ENCODE assay signal across 8 cellular contexts in genomic region chr9:121598167-121599000, GRCh38. TPM values are rescaled to one million over a fixed set of nuclear protein-coding genes. Genes with fewer than 3 reads are reported as not detected.
DNase-seq lines count a peak whose midpoint lies in the region; ATAC-seq and TF ChIP-seq lines count a peak whose summit lies in the region.

No MANE protein-coding gene starts in this region.

- TF ChIP-seq CTCF in choroid plexus epithelial cell (conservative IDR thresholded peaks at IDR 0.05; ENCODE audit: low read depth, low read length) = peak; percentile 46

- H3K27ac ChIP-seq in HUES64 (ENCODE audit: low read depth, low read length) (peak overlapping the region; percentile 89; the same call in 1 of the 2 replicates), subcutaneous abdominal adipose tissue (ENCODE audit: low read depth, low read length) (peak overlapping the region; percentile 57)

- H3K4me1 ChIP-seq in HUES64 (ENCODE audit: insufficient read depth, low read length) (peaks cover 11% of the 10 kb centered on the region; the same call in 1 of the 2 replicates), subcutaneous abdominal adipose tissue (ENCODE audit: control insufficient read depth in 5 of 5, insufficient read depth in 5 of 5, low read length in 5 of 5) (peaks cover 6 to 41% (median 40%) of the 10 kb centered on the region in 5 donors)

- WGBS in HUES64 = 2% methylated on average over 77 of the region's 77 CpGs

- H3K36me3 ChIP-seq in HUES64 (ENCODE audit: insufficient read depth, low read length) (no peaks in the 10 kb centered on the region), subcutaneous abdominal adipose tissue (ENCODE audit: control insufficient read depth in 5 of 5, insufficient read depth in 5 of 5, low read length in 5 of 5) (no peaks in the 10 kb centered on the region)

- H3K9me3 ChIP-seq in HUES64 (ENCODE audit: insufficient read depth, low read depth, low read length) (peaks cover 10% of the 10 kb centered on the region; the same call in 1 of the 2 replicates), subcutaneous abdominal adipose tissue (ENCODE audit: control insufficient read depth in 5 of 5, low read length in 5 of 5) (peaks cover 0 to 5% (median 4%) of the 10 kb centered on the region in 5 donors)

- H3K27me3 ChIP-seq in HUES64 (ENCODE audit: insufficient read depth, low read length) (peaks cover 20% of the 10 kb centered on the region), subcutaneous abdominal adipose tissue (ENCODE audit: control insufficient read depth in 5 of 5, insufficient read depth in 4 of 5, low read length in 5 of 5) (peaks cover 0 to 5% (median 0%) of the 10 kb centered on the region in 5 donors)

- peak overlapping the region; percentile 65 for H3K9ac ChIP-seq in HUES64 (ENCODE audit: low read depth, low read length)
- peak overlapping the region in 4 of 5 donors; percentile 35 to 80 (median 61) for H3K9ac ChIP-seq in subcutaneous abdominal adipose tissue (ENCODE audit: low read length in 5 of 5)

- DNase-seq in choroid plexus epithelial cell (ENCODE audit: low read depth) (peak; percentile 80), kidney tubule cell (ENCODE audit: low spot score) (peak; percentile 84), NCI-H446 treated with DMSO at 0.1 percent for 48 hours (lab: John Stamatoyannopoulos, UW) (no peak), Ammon's horn (ENCODE audit: low spot score) (no peak)

- H3K4me3 ChIP-seq in HUES64 (ENCODE audit: low read length) (peak overlapping the region; percentile 69), choroid plexus epithelial cell (ENCODE audit: low read depth, low read length) (peak overlapping the region; percentile 35), subcutaneous abdominal adipose tissue (ENCODE audit: low read depth in 1 of 5, low read length in 5 of 5) (peak overlapping the region; percentile 60 to 73 (median 69))

- ATAC-seq in HG02885 (IDR thresholded peaks at IDR 0.05; ENCODE audit: poor library complexity, unreplicated experiment) (no peak), HG03354 (IDR thresholded peaks at IDR 0.05; ENCODE audit: poor library complexity, severe bottlenecking, unreplicated experiment) (no peak)

RNA-seq across cellular contexts. Expression of gene DAB2IP, which starts 53.0 kb away (rescaled TPM):
- polyA plus RNA-seq in HUES64 (2013, experiment 1 of 2) = 21.6 TPM
- polyA plus RNA-seq in HUES64 (2013, experiment 2 of 2) = 27.8 TPM

Comparison
In these comparisons a context has a peak if more than half of its experiments do, and no peak if none do; other contexts are left out.
1. DNase-seq: peak in choroid plexus epithelial cell (single experiment) and kidney tubule cell (single experiment); none in NCI-H446 treated with DMSO at 0.1 percent for 48 hours (single experiment) and Ammon's horn (single experiment).
2. Peak in every context shown above with its lines, with median percentiles within 50 percentile points of each other: H3K4me3 ChIP-seq.